ENCODE assay signal across 8 cellular contexts in genomic region chr12:57755194-57755453, GRCh38. TPM values are rescaled to one million over a fixed set of nuclear protein-coding genes. Genes with fewer than 3 reads are reported as not detected.
DNase-seq lines count a peak whose midpoint lies in the region; ATAC-seq and TF ChIP-seq lines count a peak whose summit lies in the region.

No MANE protein-coding gene starts in this region.

- H3K9me2 ChIP-seq in OCI-LY7 (ENCODE audit: insufficient read depth, low read length), result no peaks in the 10 kb centered on the region

- CTCF ChIA-PET in Caco-2 (lab: Charles Lee) (interaction anchor here (2.0 kb wide), 1 partner anchor 10 kb away, joined by 8 read pairs; no protein-coding TSS in a partner anchor), OCI-LY7 (lab: Charles Lee; ENCODE audit: unreplicated experiment) (no interaction called here)

- H3K27me3 ChIP-seq in Caco-2 (replicated peaks; ENCODE audit: control insufficient read depth, insufficient read depth, low read length) (no peaks in the 10 kb centered on the region), esophagus squamous epithelium (no peaks in the 10 kb centered on the region)

- peaks cover 27% of the 10 kb centered on the region for H3K4me1 Mint-ChIP-seq in Caco-2 (ENCODE audit: low read depth, unreplicated experiment)

- peaks cover 37% of the 10 kb centered on the region for H3K36me3 Mint-ChIP-seq in Caco-2 (ENCODE audit: insufficient read depth, unreplicated experiment)

- BruUV-seq in Caco-2 (replicated peaks; lab: Mats Ljungman, UMichigan) (no TSS peak), OCI-LY7 (replicated peaks; lab: Mats Ljungman, UMichigan) (no TSS peak)

- peak overlapping the region; percentile 82 for H3K4me3 Mint-ChIP-seq in Caco-2 (ENCODE audit: unreplicated experiment)

- intact Hi-C loops in Caco-2 (cut with micrococcal nuclease; ENCODE audit: unreplicated experiment), result no loop called here
- intact Hi-C loops in OCI-LY7 (cut with micrococcal nuclease; ENCODE audit: unreplicated experiment), result no loop called here
- intact Hi-C loops in esophagus squamous epithelium (cut with DNase I), result no loop called here

- H3K4me3 ChIP-seq in Caco-2 (ENCODE audit: low read depth, low read length), result peak overlapping the region; percentile 67
- peak overlapping the region; percentile 87 for H3K4me3 ChIP-seq in OCI-LY7 (ENCODE audit: low read depth, low read length, poor library complexity, severe bottlenecking)
- peak overlapping the region; percentile 54 to 98 (median 79) for H3K4me3 ChIP-seq in esophagus squamous epithelium
- peak overlapping the region; percentile 40 for H3K4me3 ChIP-seq in retinal pigment epithelial cell (ENCODE audit: low read length)

- WGBS in esophagus squamous epithelium, 2 donors, result no CpG with 5 or more reads among the region's 34 CpGs

- no peak for DNase-seq in Caco-2
- no peak for DNase-seq in OCI-LY7 (ENCODE audit: low spot score)
- DNase-seq in esophagus squamous epithelium (lab: John Stamatoyannopoulos, UW), result no peak
- DNase-seq in retinal pigment epithelial cell (ENCODE audit: low read depth), result no peak
- no peak for DNase-seq in SW 1271 (lab: John Stamatoyannopoulos, UW)
- no peak for DNase-seq in glomerular visceral epithelial cell (ENCODE audit: extremely low spot score)
- no peak for DNase-seq in inferior parietal cortex (ENCODE audit: extremely low spot score)

- no peaks in the 10 kb centered on the region for H3K27me3 Mint-ChIP-seq in Caco-2 (ENCODE audit: insufficient read depth, unreplicated experiment)

- no peaks in the 10 kb centered on the region for H3K9me3 Mint-ChIP-seq in Caco-2 (ENCODE audit: unreplicated experiment)

- TF ChIP-seq CTCF in Caco-2 (IDR thresholded peaks at IDR 0.05; ENCODE audit: insufficient read depth in 1 of 2, low read depth in 1 of 2, low read length in 1 of 2, severe bottlenecking in 1 of 2, unreplicated experiment in 1 of 2) (no peak), OCI-LY7 (conservative IDR thresholded peaks at IDR 0.05; ENCODE audit: low read length) (no peak), esophagus squamous epithelium (IDR thresholded peaks at IDR 0.05) (no peak), retinal pigment epithelial cell (conservative IDR thresholded peaks at IDR 0.05; ENCODE audit: low read depth, low read length) (no peak)

- peaks cover 22% of the 10 kb centered on the region for H3K79me2 ChIP-seq in OCI-LY7 (ENCODE audit: insufficient read depth, low read depth, low read length)

- POLR2A ChIA-PET in Caco-2 (lab: Charles Lee), result no interaction called here
- POLR2A ChIA-PET in OCI-LY7 (lab: Charles Lee), result no interaction called here

- H3K4me1 ChIP-seq in Caco-2 (peaks cover 16% of the 10 kb centered on the region; the same call in 1 of the 2 replicates), OCI-LY7 (ENCODE audit: insufficient read depth, low read length, poor library complexity, severe bottlenecking) (peaks cover 43% of the 10 kb centered on the region), esophagus squamous epithelium (peaks cover 33 to 59% (median 37%) of the 10 kb centered on the region in 3 donors)

- ATAC-seq in HG03159 (IDR thresholded peaks at IDR 0.05; ENCODE audit: unreplicated experiment), result no peak

- peaks cover 6% of the 10 kb centered on the region; the same call in 1 of the 2 replicates for H4K20me1 ChIP-seq in OCI-LY7 (ENCODE audit: insufficient read depth, low read length)

- H2AFZ ChIP-seq in OCI-LY7 (ENCODE audit: low read length), result no peak overlapping the region

- peak overlapping the region; percentile 75 for H3K27ac ChIP-seq in OCI-LY7 (ENCODE audit: low read depth, low read length, poor library complexity, severe bottlenecking)
- H3K27ac ChIP-seq in esophagus squamous epithelium, result peak overlapping the region; percentile 48 to 86 (median 81)

- no peak for TF ChIP-seq POLR2A in esophagus squamous epithelium (IDR thresholded peaks at IDR 0.05)

- no peak overlapping the region for H3K27ac Mint-ChIP-seq in Caco-2 (ENCODE audit: unreplicated experiment)

- H3K36me3 ChIP-seq in Caco-2 (ENCODE audit: control insufficient read depth, insufficient read depth, low read length) (peaks cover 3% of the 10 kb centered on the region; the same call in 1 of the 2 replicates), OCI-LY7 (ENCODE audit: insufficient read depth, low read length) (peaks cover 43% of the 10 kb centered on the region), esophagus squamous epithelium (peaks cover 0 to 26% (median 0%) of the 10 kb centered on the region in 3 donors)

- H3K9me3 ChIP-seq in Caco-2 (no peaks in the 10 kb centered on the region), OCI-LY7 (ENCODE audit: low read length) (no peaks in the 10 kb centered on the region), esophagus squamous epithelium (no peaks in the 10 kb centered on the region)

- peak overlapping the region; percentile 84; the same call in 1 of the 2 replicates for H3K4me2 ChIP-seq in OCI-LY7 (ENCODE audit: low read length)

RNA-seq across cellular contexts. Expression of gene MARCHF9, which starts 0.2 kb away (rescaled TPM):
- total RNA-seq in Caco-2 (2022) (11.0 and 12.0 TPM in 2 replicates), OCI-LY7 (2022) (46.2 and 47.7 TPM in 2 replicates), esophagus squamous epithelium (1 to 10 TPM; 3.6 to 8.4 (median 5.3) TPM)
- total RNA-seq in OCI-LY7 (2014; rRNA removed; shearing (Covaris generic)), result 29.3 and 29.4 TPM in 2 replicates

RNA-seq across cellular contexts. Expression of gene CDK4, which starts 3.0 kb away (rescaled TPM):
- total RNA-seq in Caco-2 (2022) (205 and 210 TPM in 2 replicates), OCI-LY7 (2022) (172 and 192 TPM in 2 replicates), esophagus squamous epithelium (10 to 100 TPM; 42.8 to 96.9 (median 60.4) TPM)
- total RNA-seq in OCI-LY7 (2014; rRNA removed; shearing (Covaris generic)), result 272 and 280 TPM in 2 replicates

RNA-seq across cellular contexts. Expression of gene TSPAN31, which starts 10.3 kb away (rescaled TPM):
- 20.6 and 23.3 TPM in 2 replicates for total RNA-seq in Caco-2 (2022)
- total RNA-seq in OCI-LY7 (2014; rRNA removed; shearing (Covaris generic)), result 0.80 and 2.4 TPM in 2 replicates
- total RNA-seq in OCI-LY7 (2022), result 6.3 and 6.4 TPM in 2 replicates
- 10 to 100 TPM; 37.2 to 62.5 (median 40.2) TPM for total RNA-seq in esophagus squamous epithelium

RNA-seq across cellular contexts. Expression of gene CYP27B1, which starts 11.8 kb away (rescaled TPM):
- total RNA-seq in Caco-2 (2022) (6.9 and 7.1 TPM in 2 replicates), OCI-LY7 (2022) (6.6 and 6.9 TPM in 2 replicates), esophagus squamous epithelium (1 to 10 TPM in 2 of 4 donors, under 1 TPM in 2; 0.18 to 1.7 (median 1.1) TPM)
- 6.5 and 7.1 TPM in 2 replicates for total RNA-seq in OCI-LY7 (2014; rRNA removed; shearing (Covaris generic))

RNA-seq across cellular contexts. Expression of gene AGAP2, which starts 16.6 kb away (rescaled TPM):
- total RNA-seq in Caco-2 (2022) (0.09 TPM in 1 of 2 replicates, not detected in the other), OCI-LY7 (2022) (26.5 and 28.8 TPM in 2 replicates), esophagus squamous epithelium (1 to 10 TPM in 3 of 4 donors, under 1 TPM in 1; 0.88 to 2.3 (median 1.3) TPM)
- total RNA-seq in OCI-LY7 (2014; rRNA removed; shearing (Covaris generic)), result 10.7 and 14.8 TPM in 2 replicates
